In the genomic region with DNA sequence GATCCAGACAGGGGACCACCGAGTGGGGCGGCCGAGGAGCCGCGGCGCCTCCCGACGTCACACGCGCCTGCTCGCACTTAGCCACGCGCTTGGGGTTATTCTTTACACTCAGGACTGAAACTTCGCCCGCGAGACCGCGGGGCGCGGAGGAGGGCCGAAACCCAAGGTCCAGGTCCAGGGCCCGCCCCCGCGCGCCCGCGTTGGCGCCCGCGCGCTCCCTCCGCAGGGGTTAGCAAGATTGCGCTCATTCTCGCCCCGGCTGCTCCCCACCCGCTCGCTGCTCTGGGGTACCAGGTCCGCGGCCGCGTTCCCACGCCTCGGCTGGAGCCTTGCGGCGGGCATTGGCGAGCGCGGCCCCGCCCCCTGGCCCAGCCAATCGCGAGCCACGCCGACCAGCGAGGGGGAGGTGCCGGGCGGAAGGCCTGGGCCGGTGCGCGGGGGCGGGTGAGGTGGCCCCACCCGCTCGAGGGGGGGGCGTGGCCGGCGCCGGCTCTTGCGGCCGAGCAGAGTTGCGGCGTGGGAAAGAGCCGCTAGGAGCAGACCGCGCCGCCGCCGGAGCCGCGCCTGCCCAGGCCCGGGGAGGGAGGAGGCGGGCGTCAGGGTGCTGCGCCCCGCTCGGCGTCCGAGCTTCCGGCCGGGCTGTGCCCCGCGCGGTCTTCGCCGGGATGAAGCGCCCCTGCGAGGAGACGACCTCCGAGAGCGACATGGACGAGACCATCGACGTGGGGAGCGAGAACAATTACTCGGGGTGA, we compare ENCODE assay signal across 8 cellular contexts. TPM values are rescaled to one million over a fixed set of nuclear protein-coding genes. Genes with fewer than 3 reads are reported as not detected.
DNase-seq lines count a peak whose midpoint lies in the region; ATAC-seq and TF ChIP-seq lines count a peak whose summit lies in the region.

HEY2 (plus strand) TSS at position 521 of the 752 bp plus-strand sequence; CDS start at position 666, 145 bp downstream.

- peaks cover 10% of the 10 kb centered on the region for H3K4me1 ChIP-seq in A673 (ENCODE audit: insufficient read depth, low read length, poor library complexity, severe bottlenecking)

- peaks cover 76% of the 10 kb centered on the region for H3K27me3 ChIP-seq in A673 (replicated peaks; ENCODE audit: insufficient read depth, low read depth, low read length, poor library complexity)
- peaks cover 32% of the 10 kb centered on the region for H3K27me3 ChIP-seq in kidney epithelial cell (ENCODE audit: control insufficient read depth, insufficient read depth, low read length)

- peak; percentile 95 for DNase-seq in A673 (ENCODE audit: low spot score)
- peak; percentile 89 for DNase-seq in NCI-H2171 treated with DMSO at 0.1 percent for 48 hours (lab: John Stamatoyannopoulos, UW)
- peak; percentile 91 for DNase-seq in activated CD4-positive, alpha-beta T cell treated with anti-CD3 and anti-CD28 coated beads for 36 hours
- peak; percentile 96 for DNase-seq in cerebellum (ENCODE audit: low spot score)
- peak; percentile 48 for DNase-seq in kidney epithelial cell (ENCODE audit: low read depth)
- DNase-seq in stimulated activated CD4-positive, alpha-beta T cell treated with anti-CD3 and anti-CD28 coated beads, Interleukin-12 subunit alpha, Interleukin-12 subunit beta, amount 100 ng/mL, for 48 hours (ENCODE audit: low read depth in 2 of 3, low spot score in 1 of 3), result peak; percentile 63 to 81 (median 64)

- TF ChIP-seq CTCF in A673 (conservative IDR thresholded peaks at IDR 0.05; ENCODE audit: low read depth, low read length) (no peak), kidney epithelial cell (IDR thresholded peaks at IDR 0.05; ENCODE audit: insufficient read depth, low read length, poor library complexity, severe bottlenecking) (no peak)

- H3K9me3 ChIP-seq in A673 (ENCODE audit: low read depth, low read length, poor library complexity, severe bottlenecking), result no peaks in the 10 kb centered on the region

- no peak within 1 kb of the TSS for H3K27ac Mint-ChIP-seq in activated CD4-positive, alpha-beta T cell treated with anti-CD3 and anti-CD28 coated beads for 36 hours

- peaks cover 57% of the 10 kb centered on the region for H3K27me3 Mint-ChIP-seq in activated CD4-positive, alpha-beta T cell treated with anti-CD3 and anti-CD28 coated beads for 36 hours

- ATAC-seq in GM18867 (IDR thresholded peaks at IDR 0.05; ENCODE audit: unreplicated experiment), result peak; percentile 85
- peak; percentile 83 for ATAC-seq in HG03097 (IDR thresholded peaks at IDR 0.05; ENCODE audit: low FRiP score, unreplicated experiment)
- peak; percentile 78 for ATAC-seq in activated CD4-positive, alpha-beta T cell treated with anti-CD3 and anti-CD28 coated beads for 36 hours

- BruUV-seq in A673 (replicated peaks; lab: Mats Ljungman, UMichigan), result no TSS peak

- CTCF ChIA-PET in A673 (lab: Charles Lee), result no interaction called here
- CTCF ChIA-PET in activated CD4-positive, alpha-beta T cell treated with anti-CD3 and anti-CD28 coated beads for 36 hours (lab: Charles Lee), result interaction anchor here (0.6 to 0.8 kb wide), 3 partner anchors 11 to 155 kb away, joined by 3 to 4 read pairs (median 3); no protein-coding TSS in a partner anchor

- H3K9me3 Mint-ChIP-seq in activated CD4-positive, alpha-beta T cell treated with anti-CD3 and anti-CD28 coated beads for 36 hours (ENCODE audit: low read depth), result no peaks in the 10 kb centered on the region

- no peak within 1 kb of the TSS for H3K27ac ChIP-seq in A673 (ENCODE audit: low read depth, low read length, poor library complexity, severe bottlenecking)

- peak within 1 kb of the TSS; percentile 66 for H3K4me3 ChIP-seq in A673 (ENCODE audit: low read depth, low read length, poor library complexity, severe bottlenecking)
- peak within 1 kb of the TSS; percentile 64 for H3K4me3 ChIP-seq in kidney epithelial cell (ENCODE audit: low read depth, low read length)

- intact Hi-C loops in A673 (cut with micrococcal nuclease; ENCODE audit: unreplicated experiment), result no loop called here
- intact Hi-C loops in activated CD4-positive, alpha-beta T cell treated with anti-CD3 and anti-CD28 coated beads for 36 hours (cut with DNase I, micrococcal nuclease), result loop anchor here in 1 of 2 experiments (1.0 to 5.0 kb wide), 5 partner anchors 31 to 597 kb away; partner anchors contain the start of genes HDDC2, HINT3, NCOA7 and TPD52L1

- H3K36me3 Mint-ChIP-seq in activated CD4-positive, alpha-beta T cell treated with anti-CD3 and anti-CD28 coated beads for 36 hours (ENCODE audit: low read depth), result no peaks in the 10 kb centered on the region

- H3K4me3 Mint-ChIP-seq in activated CD4-positive, alpha-beta T cell treated with anti-CD3 and anti-CD28 coated beads for 36 hours, result peak within 1 kb of the TSS; percentile 74

- peaks cover 35% of the 10 kb centered on the region for H3K4me1 Mint-ChIP-seq in activated CD4-positive, alpha-beta T cell treated with anti-CD3 and anti-CD28 coated beads for 36 hours

- H3K36me3 ChIP-seq in A673 (ENCODE audit: insufficient read depth, low read length, poor library complexity, severe bottlenecking) (no peaks in the 10 kb centered on the region), kidney epithelial cell (ENCODE audit: control insufficient read depth, insufficient read depth, low read length) (no peaks in the 10 kb centered on the region)

- POLR2A ChIA-PET in A673 (lab: Charles Lee; ENCODE audit: low non-redundant PET), result no interaction called here
- POLR2A ChIA-PET in activated CD4-positive, alpha-beta T cell treated with anti-CD3 and anti-CD28 coated beads for 36 hours (lab: Charles Lee), result no interaction called here

RNA-seq across cellular contexts. Expression of gene HEY2, which starts in this region (rescaled TPM):
- total RNA-seq in A673 (2021), result 0.15 and 0.32 TPM in 2 replicates
- total RNA-seq in activated CD4-positive, alpha-beta T cell treated with anti-CD3 and anti-CD28 coated beads for 36 hours, result not detected
- 9.5 TPM for total RNA-seq in cerebellum
- 0.25 and 1.7 TPM in 2 replicates for total RNA-seq in kidney epithelial cell

Comparison
In these comparisons a context has a peak if more than half of its experiments do, and no peak if none do; other contexts are left out.
1. Peak in DNase-seq and H3K4me3 ChIP-seq in A673; RNA of the gene not detected or under 1 TPM.
2. Peak in DNase-seq and ATAC-seq in activated CD4-positive, alpha-beta T cell treated with anti-CD3 and anti-CD28 coated beads for 36 hours; RNA of the gene not detected or under 1 TPM.